Comparison of ENCODE assay signal across 10 cellular contexts in genomic region chr18:13051950-13052349, GRCh38.
DNase-seq lines count a peak whose midpoint lies in the region; ATAC-seq and TF ChIP-seq lines count a peak whose summit lies in the region.
"Had no signal": no experiment of that assay in that cellular context is flagged by ENCODE, and none has a peak within 500 bp of the region (broad histone marks: within the 10 kb centered on the region; RNA-seq: fewer than 3 reads in every experiment).

No MANE protein-coding gene starts in this region.

- peak; percentile 18 for ATAC-seq in Right ventricle myocardium superior (ENCODE audit: poor library complexity)
- no peak for ATAC-seq in activated CD8-positive, alpha-beta T cell treated with anti-CD3 and anti-CD28 coated beads, Interleukin-2, amount 10 ng/mL, durations not matched to agents 7 days and 5 days

- CTCF ChIA-PET in activated CD8-positive, alpha-beta T cell treated with anti-CD3 and anti-CD28 coated beads, Interleukin-2, amount 10 ng/mL, durations not matched to agents 7 days and 5 days (lab: Charles Lee): interaction anchor here (1.1 kb wide), 1 partner anchor 53 kb away, joined by 3 read pairs; no protein-coding TSS in a partner anchor

- intact Hi-C loops in Right ventricle myocardium superior (cut with DNase I): no loop called here
- intact Hi-C loops in left ventricle myocardium inferior (cut with micrococcal nuclease): no loop called here

- no peak overlapping the region for H3K4me3 ChIP-seq in left ventricle myocardium inferior
- H3K4me3 ChIP-seq: ascending aorta had no signal

- no peaks in the 10 kb centered on the region for H3K4me1 ChIP-seq in left ventricle myocardium inferior
- H3K4me1 ChIP-seq: ascending aorta had no signal

- no peaks in the 10 kb centered on the region for H3K27me3 Mint-ChIP-seq in activated CD8-positive, alpha-beta T cell treated with anti-CD3 and anti-CD28 coated beads, Interleukin-2, amount 10 ng/mL, durations not matched to agents 7 days and 5 days (ENCODE audit: low read depth)

- DNase-seq in Right ventricle myocardium superior (no peak), left ventricle myocardium inferior (no peak), HPDE6-E6E7 (ENCODE audit: extremely low spot score) (peak; percentile 9), activated gamma-delta T cell treated with Interleukin-2 at 50 U/mL for 16 hours (no peak), erythroblast (lab: John Stamatoyannopoulos, UW) (no peak), NCI-H1092 treated with DMSO at 0.1 percent for 48 hours (lab: John Stamatoyannopoulos, UW) (no peak)
- no peak for DNase-seq in activated CD8-positive, alpha-beta T cell treated with anti-CD3 and anti-CD28 coated beads, Interleukin-2, amount 10 ng/mL, durations not matched to agents 7 days and 5 days
- DNase-seq in NK-92 treated with Interleukin-12 subunit alpha and Interleukin-12 subunit beta, amount 100 ng/mL, for 24 hours (lab: John Stamatoyannopoulos, UW): no peak
- DNase-seq: trophoblast cell had no signal

- TF ChIP-seq CTCF in left ventricle myocardium inferior (IDR thresholded peaks at IDR 0.05; ENCODE audit: borderline replicate concordance): no peak

- H3K36me3 Mint-ChIP-seq in activated CD8-positive, alpha-beta T cell treated with anti-CD3 and anti-CD28 coated beads, Interleukin-2, amount 10 ng/mL, durations not matched to agents 7 days and 5 days (ENCODE audit: low read depth): peaks cover 73% of the 10 kb centered on the region

- POLR2A ChIA-PET in activated CD8-positive, alpha-beta T cell treated with anti-CD3 and anti-CD28 coated beads, Interleukin-2, amount 10 ng/mL, durations not matched to agents 7 days and 5 days (lab: Charles Lee): no interaction called here

- H3K4me1 Mint-ChIP-seq in activated CD8-positive, alpha-beta T cell treated with anti-CD3 and anti-CD28 coated beads, Interleukin-2, amount 10 ng/mL, durations not matched to agents 7 days and 5 days (ENCODE audit: low read depth): peaks cover 8% of the 10 kb centered on the region

- H3K9me3 ChIP-seq in left ventricle myocardium inferior (replicated peaks): no peaks in the 10 kb centered on the region
- H3K9me3 ChIP-seq: ascending aorta had no signal

- TF ChIP-seq POLR2A in erythroblast (IDR thresholded peaks at IDR 0.05; ENCODE audit: low read length): no peak

- no peaks in the 10 kb centered on the region for H3K9me3 Mint-ChIP-seq in activated CD8-positive, alpha-beta T cell treated with anti-CD3 and anti-CD28 coated beads, Interleukin-2, amount 10 ng/mL, durations not matched to agents 7 days and 5 days (ENCODE audit: insufficient read depth)

- H3K27ac ChIP-seq in left ventricle myocardium inferior (replicated peaks): no peak overlapping the region
- H3K27ac ChIP-seq: ascending aorta had no signal

- H3K27ac Mint-ChIP-seq in activated CD8-positive, alpha-beta T cell treated with anti-CD3 and anti-CD28 coated beads, Interleukin-2, amount 10 ng/mL, durations not matched to agents 7 days and 5 days: peak overlapping the region; percentile 50

- H3K27me3 ChIP-seq in left ventricle myocardium inferior (ENCODE audit: low read depth): no peaks in the 10 kb centered on the region
- H3K27me3 ChIP-seq: ascending aorta had no signal

- H3K4me3 Mint-ChIP-seq in activated CD8-positive, alpha-beta T cell treated with anti-CD3 and anti-CD28 coated beads, Interleukin-2, amount 10 ng/mL, durations not matched to agents 7 days and 5 days: no peak overlapping the region

- H3K36me3 ChIP-seq in left ventricle myocardium inferior: peaks cover 87% of the 10 kb centered on the region
